In genomic region chrX:49041683-49042529, GRCh38 we compare ENCODE assay signal across 8 cellular contexts. TPM values are rescaled to one million over a fixed set of nuclear protein-coding genes. Genes with fewer than 3 reads are reported as not detected.
DNase-seq lines count a peak whose midpoint lies in the region; ATAC-seq and TF ChIP-seq lines count a peak whose summit lies in the region.

No MANE protein-coding gene starts in this region.

- no peak for DNase-seq in CD14-positive monocyte (ENCODE audit: low spot score)
- no peak for DNase-seq in glutamatergic neuron
- peak; percentile 36 for DNase-seq in skeletal muscle cell (ENCODE audit: low read depth)
- no peak for DNase-seq in NCI-H345 (lab: John Stamatoyannopoulos, UW)
- no peak for DNase-seq in NCI-H2029 treated with DMSO at 0.1 percent for 48 hours (lab: John Stamatoyannopoulos, UW)

- intact Hi-C loops in CD14-positive monocyte (cut with micrococcal nuclease), result loop anchor here (5.0 to 10.0 kb wide), 4 partner anchors 40 to 147 kb away; partner anchors contain the start of genes GRIPAP1 (in 2 of the 2), OTUD5 (in 1 of the 2), PIM2 (in 1 of the 2) and PQBP1 (in 1 of the 2)

- H3K36me3 ChIP-seq in HUES64 (ENCODE audit: insufficient read depth, low read length), result peaks cover 27% of the 10 kb centered on the region

- H3K4me3 ChIP-seq in HUES64 (ENCODE audit: low read length) (peak overlapping the region; percentile 81), skeletal muscle cell (ENCODE audit: low read depth, low read length) (peak overlapping the region; percentile 71)

- no peak for ATAC-seq in activated T-helper 17 cell treated with anti-CD3 and anti-CD28 coated beads, Interleukin-2, amount 50 U/mL, for 72 hours (replicated peaks)
- ATAC-seq in HG02798 (IDR thresholded peaks at IDR 0.05; ENCODE audit: poor library complexity, unreplicated experiment), result no peak

- H3K27ac ChIP-seq in HUES64 (ENCODE audit: low read depth, low read length), result peak overlapping the region; percentile 99

- H3K27ac Mint-ChIP-seq in CD14-positive monocyte (peak overlapping the region; percentile 94 to 97 (median 96)), glutamatergic neuron (ENCODE audit: unreplicated experiment) (peak overlapping the region; percentile 92)
- peak overlapping the region; percentile 93 for H3K27ac Mint-ChIP-seq in activated T-helper 17 cell treated with anti-CD3 and anti-CD28 coated beads, Interleukin-2, amount 50 U/mL, for 72 hours

- H3K9ac ChIP-seq in HUES64 (ENCODE audit: low read depth, low read length), result peak overlapping the region; percentile 82

- peaks cover 44% of the 10 kb centered on the region for H3K4me1 Mint-ChIP-seq in CD14-positive monocyte
- H3K4me1 Mint-ChIP-seq in activated T-helper 17 cell treated with anti-CD3 and anti-CD28 coated beads, Interleukin-2, amount 50 U/mL, for 72 hours, result peaks cover 5% of the 10 kb centered on the region
- H3K4me1 Mint-ChIP-seq in glutamatergic neuron (ENCODE audit: low read depth, unreplicated experiment), result peaks cover 3% of the 10 kb centered on the region

- H3K4me3 Mint-ChIP-seq in CD14-positive monocyte, result peak overlapping the region; percentile 91 to 95
- peak overlapping the region; percentile 96 for H3K4me3 Mint-ChIP-seq in activated T-helper 17 cell treated with anti-CD3 and anti-CD28 coated beads, Interleukin-2, amount 50 U/mL, for 72 hours
- H3K4me3 Mint-ChIP-seq in glutamatergic neuron (ENCODE audit: unreplicated experiment), result peak overlapping the region; percentile 91

- WGBS in HUES64, result 2% methylated on average over 7 of the region's 11 CpGs

- H3K9me3 Mint-ChIP-seq in CD14-positive monocyte, result peaks cover 0 to 21% (median 3%) of the 10 kb centered on the region in 7 donors
- no peaks in the 10 kb centered on the region for H3K9me3 Mint-ChIP-seq in activated T-helper 17 cell treated with anti-CD3 and anti-CD28 coated beads, Interleukin-2, amount 50 U/mL, for 72 hours
- peaks cover 4% of the 10 kb centered on the region for H3K9me3 Mint-ChIP-seq in glutamatergic neuron (ENCODE audit: unreplicated experiment)

- H3K27me3 ChIP-seq in HUES64 (ENCODE audit: insufficient read depth, low read length), result no peaks in the 10 kb centered on the region

- no peak for TF ChIP-seq CTCF in CD14-positive monocyte (IDR thresholded peaks at IDR 0.05)
- no peak for TF ChIP-seq CTCF in glutamatergic neuron (IDR thresholded peaks at IDR 0.05; ENCODE audit: partially characterized antibody, unreplicated experiment)

- H3K36me3 Mint-ChIP-seq in CD14-positive monocyte (peaks cover 22 to 30% of the 10 kb centered on the region in 2 donors), glutamatergic neuron (ENCODE audit: unreplicated experiment) (no peaks in the 10 kb centered on the region)
- H3K36me3 Mint-ChIP-seq in activated T-helper 17 cell treated with anti-CD3 and anti-CD28 coated beads, Interleukin-2, amount 50 U/mL, for 72 hours (ENCODE audit: low read depth), result peaks cover 47% of the 10 kb centered on the region

- peaks cover 7% of the 10 kb centered on the region for H3K4me1 ChIP-seq in HUES64 (ENCODE audit: insufficient read depth, low read length)

- H3K27me3 Mint-ChIP-seq in CD14-positive monocyte (ENCODE audit: low read depth in 3 of 3) (peaks cover 0 to 8% (median 0%) of the 10 kb centered on the region in 3 donors), glutamatergic neuron (ENCODE audit: unreplicated experiment) (peaks cover 6% of the 10 kb centered on the region)
- no peaks in the 10 kb centered on the region for H3K27me3 Mint-ChIP-seq in activated T-helper 17 cell treated with anti-CD3 and anti-CD28 coated beads, Interleukin-2, amount 50 U/mL, for 72 hours

- H3K9me3 ChIP-seq in HUES64 (ENCODE audit: insufficient read depth, low read depth, low read length), result no peaks in the 10 kb centered on the region

RNA-seq across cellular contexts. Expression of gene TFE3, which starts 1.3 kb away (rescaled TPM):
- 10 to 100 TPM; 12.8 to 22.0 TPM for polyA plus RNA-seq in CD14-positive monocyte
- 33.0 TPM for polyA plus RNA-seq in HUES64 (2013, experiment 1 of 2)
- polyA plus RNA-seq in HUES64 (2013, experiment 2 of 2), result 29.9 TPM
- 10 to 100 TPM; 35.0 to 38.9 TPM for total RNA-seq in activated T-helper 17 cell treated with anti-CD3 and anti-CD28 coated beads, Interleukin-2, amount 50 U/mL, for 72 hours
- total RNA-seq in glutamatergic neuron (ENCODE audit: unreplicated experiment), result 39.8 TPM

RNA-seq across cellular contexts. Expression of gene CCDC120, which starts 16.9 kb away (rescaled TPM):
- under 1 TPM in 1 of 2 donors, not detected in 1; 0.11 TPM for polyA plus RNA-seq in CD14-positive monocyte
- 6.2 TPM for polyA plus RNA-seq in HUES64 (2013, experiment 1 of 2)
- polyA plus RNA-seq in HUES64 (2013, experiment 2 of 2), result 6.8 TPM
- total RNA-seq in activated T-helper 17 cell treated with anti-CD3 and anti-CD28 coated beads, Interleukin-2, amount 50 U/mL, for 72 hours, result 1 to 10 TPM; 6.9 to 7.3 TPM
- 17.6 TPM for total RNA-seq in glutamatergic neuron (ENCODE audit: unreplicated experiment)

RNA-seq across cellular contexts. Expression of gene PRAF2, which starts 31.9 kb away (rescaled TPM):
- polyA plus RNA-seq in CD14-positive monocyte, result 1 to 10 TPM; 4.1 to 5.5 TPM
- polyA plus RNA-seq in HUES64 (2013, experiment 1 of 2), result 10.8 TPM
- 16.4 TPM for polyA plus RNA-seq in HUES64 (2013, experiment 2 of 2)
- 10 to 100 TPM; 14.3 to 21.7 TPM for total RNA-seq in activated T-helper 17 cell treated with anti-CD3 and anti-CD28 coated beads, Interleukin-2, amount 50 U/mL, for 72 hours
- total RNA-seq in glutamatergic neuron (ENCODE audit: unreplicated experiment), result 41.5 TPM

RNA-seq across cellular contexts. Expression of gene WDR45, which starts 37.8 kb away (rescaled TPM):
- polyA plus RNA-seq in CD14-positive monocyte, result 10 to 100 TPM; 83.1 to 83.8 TPM
- 21.2 TPM for polyA plus RNA-seq in HUES64 (2013, experiment 1 of 2)
- polyA plus RNA-seq in HUES64 (2013, experiment 2 of 2), result 15.6 TPM
- total RNA-seq in activated T-helper 17 cell treated with anti-CD3 and anti-CD28 coated beads, Interleukin-2, amount 50 U/mL, for 72 hours, result 10 to 100 TPM; 40.6 to 44.5 TPM
- 66.4 TPM for total RNA-seq in glutamatergic neuron (ENCODE audit: unreplicated experiment)

RNA-seq across cellular contexts. Expression of gene GRIPAP1, which starts 39.8 kb away (rescaled TPM):
- 10 to 100 TPM in 1 of 2 donors, 1 to 10 TPM in 1; 3.8 to 10.7 TPM for polyA plus RNA-seq in CD14-positive monocyte
- polyA plus RNA-seq in HUES64 (2013, experiment 1 of 2), result 24.8 TPM
- 23.8 TPM for polyA plus RNA-seq in HUES64 (2013, experiment 2 of 2)
- total RNA-seq in activated T-helper 17 cell treated with anti-CD3 and anti-CD28 coated beads, Interleukin-2, amount 50 U/mL, for 72 hours, result 100 to 1,000 TPM in 1 of 2 donors, 10 to 100 TPM in 1; 88.0 to 126 TPM
- total RNA-seq in glutamatergic neuron (ENCODE audit: unreplicated experiment), result 129 TPM
